1 cellular context compared by ENCODE assay signal in genomic region chr19:51108066-51108804, GRCh38.
TF ChIP-seq lines count a peak whose summit lies in the region.

CTU1 (minus strand) TSS chr19:51108409; CDS start chr19:51104569, 3,840 bp downstream.

TF ChIP-seq in HEK293, 187 proteins besides CTCF, POLR2A, EP300 and RAD21 (continued from another document):
- TF ChIP-seq, protein P1, sequence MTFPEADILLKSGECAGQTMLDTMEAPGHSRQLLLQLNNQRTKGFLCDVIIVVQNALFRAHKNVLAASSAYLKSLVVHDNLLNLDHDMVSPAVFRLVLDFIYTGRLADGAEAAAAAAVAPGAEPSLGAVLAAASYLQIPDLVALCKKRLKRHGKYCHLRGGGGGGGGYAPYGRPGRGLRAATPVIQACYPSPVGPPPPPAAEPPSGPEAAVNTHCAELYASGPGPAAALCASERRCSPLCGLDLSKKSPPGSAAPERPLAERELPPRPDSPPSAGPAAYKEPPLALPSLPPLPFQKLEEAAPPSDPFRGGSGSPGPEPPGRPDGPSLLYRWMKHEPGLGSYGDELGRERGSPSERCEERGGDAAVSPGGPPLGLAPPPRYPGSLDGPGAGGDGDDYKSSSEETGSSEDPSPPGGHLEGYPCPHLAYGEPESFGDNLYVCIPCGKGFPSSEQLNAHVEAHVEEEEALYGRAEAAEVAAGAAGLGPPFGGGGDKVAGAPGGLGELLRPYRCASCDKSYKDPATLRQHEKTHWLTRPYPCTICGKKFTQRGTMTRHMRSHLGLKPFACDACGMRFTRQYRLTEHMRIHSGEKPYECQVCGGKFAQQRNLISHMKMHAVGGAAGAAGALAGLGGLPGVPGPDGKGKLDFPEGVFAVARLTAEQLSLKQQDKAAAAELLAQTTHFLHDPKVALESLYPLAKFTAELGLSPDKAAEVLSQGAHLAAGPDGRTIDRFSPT (tag by site-specific recombination; IDR thresholded peaks at IDR 0.05): peak; percentile 97
- TF ChIP-seq KLF9 (tag by site-specific recombination; IDR thresholded peaks at IDR 0.05; ENCODE audit: low read depth): 0 out of 2 replicates have a peak, but pooled peaks have one; percentile 29
- no peak for TF ChIP-seq ZFP41 (tag by site-specific recombination; IDR thresholded peaks at IDR 0.05; ENCODE audit: borderline replicate concordance)
- peak; percentile 98 for TF ChIP-seq ZNF610 (tag by site-specific recombination; IDR thresholded peaks at IDR 0.05; ENCODE audit: borderline replicate concordance)
- 0 out of 2 replicates have a peak, but pooled peaks have one; percentile 25 for TF ChIP-seq YY2 (tag by site-specific recombination; IDR thresholded peaks at IDR 0.05)
- no peak for TF ChIP-seq ZNF37A (tag by site-specific recombination; IDR thresholded peaks at IDR 0.05)
- no peak for TF ChIP-seq GFI1B (tag by site-specific recombination; IDR thresholded peaks at IDR 0.05)
- TF ChIP-seq ZNF580 (tag by site-specific recombination; IDR thresholded peaks at IDR 0.05): peak; percentile 21; the same call in 1 of the 2 replicates
- TF ChIP-seq GLIS1 (tag by site-specific recombination; IDR thresholded peaks at IDR 0.05): peak; percentile 34; the same call in 1 of the 2 replicates
- TF ChIP-seq ZNF280C (tag by site-specific recombination; IDR thresholded peaks at IDR 0.05): no peak
- TF ChIP-seq SP2 (tag by site-specific recombination; IDR thresholded peaks at IDR 0.05): peak; percentile 63
- no peak for TF ChIP-seq ZNF677 (tag by site-specific recombination; IDR thresholded peaks at IDR 0.05)
